15 cellular contexts compared by ENCODE assay signal in the genomic region with DNA sequence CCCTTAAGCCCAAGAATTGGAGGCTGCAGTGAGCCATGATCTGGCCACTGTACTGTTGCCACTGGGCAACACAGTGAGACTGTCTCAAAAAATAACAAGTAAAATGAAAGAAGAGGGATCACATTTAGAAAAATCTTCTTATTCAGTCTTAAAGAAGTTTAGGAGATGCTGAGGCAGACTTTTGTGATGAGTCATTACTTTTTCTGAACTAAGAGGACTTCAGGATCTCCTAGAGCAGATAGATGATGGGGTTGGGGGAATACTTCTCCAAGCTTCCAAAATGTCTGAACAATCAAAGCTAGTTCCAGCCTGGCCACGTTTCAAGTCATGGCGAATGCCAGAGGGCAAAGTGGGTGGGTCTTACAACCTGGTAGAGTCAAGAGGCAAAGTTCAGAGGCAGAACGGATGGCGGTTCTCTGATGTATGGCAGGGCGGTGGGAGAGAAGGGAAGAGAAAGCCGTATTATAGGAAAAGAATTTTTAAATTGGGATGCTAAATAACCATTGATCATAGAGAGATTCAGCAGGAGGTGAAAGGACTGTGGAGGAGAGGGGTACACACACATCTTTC. TPM values are rescaled to one million over a fixed set of nuclear protein-coding genes. Genes with fewer than 3 reads are reported as not detected.
A peak's percentile ranks its signal among the peaks of the same experiment; 100 is the strongest.
DNase-seq lines count a peak whose midpoint lies in the region; ATAC-seq, FAIRE-seq and TF ChIP-seq lines count a peak whose summit lies in the region.
"Had no signal": no experiment of that assay in that cellular context is flagged by ENCODE, and none has a peak within 500 bp of the region (broad histone marks: within the 10 kb centered on the region; RNA-seq: fewer than 3 reads in every experiment).

No MANE protein-coding gene starts in this region.

- TF ChIP-seq POLR2A in A549 (IDR thresholded peaks at IDR 0.05; ENCODE audit: low read length) = no peak

- peaks cover 18% of the 10 kb centered on the region for H3K4me1 Mint-ChIP-seq in GM23338
- peaks cover 20 to 36% (median 32%) of the 10 kb centered on the region in 7 donors for H3K4me1 Mint-ChIP-seq in naive thymus-derived CD4-positive, alpha-beta T cell

- POLR2A ChIA-PET in A549 (lab: Yijun Ruan, JAX) = interaction anchor here (0.9 kb wide), 1 partner anchor 11 kb away, joined by 6 read pairs; a partner anchor contains a TSS
- POLR2A ChIA-PET in naive thymus-derived CD4-positive, alpha-beta T cell (lab: Charles Lee) = interaction anchor here (0.6 to 2.1 kb wide), 5 partner anchors 10 to 393 kb away, joined by 3 to 19 read pairs (median 3); a partner anchor contains a TSS

- H3K27me3 Mint-ChIP-seq in GM23338 (ENCODE audit: insufficient read depth, low read depth, poor library complexity) = peaks cover 19% of the 10 kb centered on the region
- H3K27me3 Mint-ChIP-seq in naive thymus-derived CD4-positive, alpha-beta T cell = peaks cover 0 to 13% (median 0%) of the 10 kb centered on the region in 5 donors
- H3K27me3 Mint-ChIP-seq: stimulated activated memory B cell treated with anti-CD40 and anti-IgM and Interleukin-4, amounts not matched to agents 10 μg/mL and 1 μg/mL and 100 μg/mL, for 72 hours had no signal

- peak overlapping the region; percentile 91 for H3K4me3 Mint-ChIP-seq in GM23338
- peak overlapping the region in 9 of 10 donors; percentile 10 to 98 (median 75) for H3K4me3 Mint-ChIP-seq in naive thymus-derived CD4-positive, alpha-beta T cell
- H3K4me3 Mint-ChIP-seq: stimulated activated memory B cell treated with anti-CD40 and anti-IgM and Interleukin-4, amounts not matched to agents 10 μg/mL and 1 μg/mL and 100 μg/mL, for 72 hours had no signal

- H3K36me3 Mint-ChIP-seq in GM23338 (ENCODE audit: low read depth) = peaks cover 14% of the 10 kb centered on the region
- H3K36me3 Mint-ChIP-seq in naive thymus-derived CD4-positive, alpha-beta T cell = peaks cover 0 to 9% (median 8%) of the 10 kb centered on the region in 5 donors

- peaks cover 13% of the 10 kb centered on the region for H3K27me3 ChIP-seq in GM23338 (ENCODE audit: insufficient read depth)
- no peaks in the 10 kb centered on the region for H3K27me3 ChIP-seq in naive thymus-derived CD4-positive, alpha-beta T cell (ENCODE audit: control insufficient read depth in 2 of 2, insufficient read depth in 2 of 2, low read length in 2 of 2)
- no peaks in the 10 kb centered on the region for H3K27me3 ChIP-seq in effector memory CD4-positive, alpha-beta T cell (replicated peaks; ENCODE audit: control insufficient read depth, insufficient read depth, low read length, poor library complexity, severe bottlenecking)

- H3K4me3 ChIP-seq in A549 (no peak overlapping the region), GM23338 (no peak overlapping the region)
- no peak overlapping the region for H3K4me3 ChIP-seq in naive thymus-derived CD4-positive, alpha-beta T cell (ENCODE audit: low read length)
- no peak overlapping the region for H3K4me3 ChIP-seq in effector memory CD4-positive, alpha-beta T cell (ENCODE audit: insufficient read depth, low read depth, low read length, poor library complexity, severe bottlenecking)

- H3K4me2 ChIP-seq in A549 = peak overlapping the region; percentile 95
- 0 out of 2 replicates have a peak overlapping the region, but pooled peaks have one; percentile 85 for H3K4me2 ChIP-seq in GM23338

- DNase-seq in A549 (ENCODE audit: low read depth in 1 of 2, low spot score in 1 of 2) (no peak), GM23338 (ENCODE audit: low spot score) (peak; percentile 7), caudate nucleus (lab: John Stamatoyannopoulos, UW) (no peak), NCI-H2196 (lab: John Stamatoyannopoulos, UW; ENCODE audit: unreplicated experiment) (no peak), SW480 (ENCODE audit: low spot score) (no peak)
- DNase-seq in naive thymus-derived CD4-positive, alpha-beta T cell = no peak
- DNase-seq in stimulated activated CD4-positive, alpha-beta T cell treated with anti-CD3 and anti-CD28 coated beads, Interleukin-4, amount 100 ng/mL, for 1 hour = no peak
- no peak for DNase-seq in effector memory CD4-positive, alpha-beta T cell
- DNase-seq: cerebellar nuclear complex, NCI-H226 had no signal

- WGBS in A549 (ENCODE audit: missing lambda C conversion rate) = 72% methylated on average over 6 of the region's 6 CpGs

- H3K27ac ChIP-seq in A549 (peak overlapping the region in 1 of 2 experiments; percentile 78; a peak in 1 of 6 replicates), GM23338 (ENCODE audit: low read depth) (peak overlapping the region; percentile 30; the same call in 1 of the 2 replicates), caudate nucleus (ENCODE audit: low read depth, low read length) (peak overlapping the region; percentile 97)
- H3K27ac ChIP-seq in naive thymus-derived CD4-positive, alpha-beta T cell (ENCODE audit: low read depth, low read length) = no peak overlapping the region
- H3K27ac ChIP-seq in effector memory CD4-positive, alpha-beta T cell (ENCODE audit: insufficient read depth, low read length, poor library complexity, severe bottlenecking) = no peak overlapping the region
- H3K27ac ChIP-seq: neutrophil had no signal

- H3K79me2 ChIP-seq in GM23338 (replicated peaks; ENCODE audit: insufficient read depth) = no peaks in the 10 kb centered on the region

- H4K20me1 ChIP-seq in GM23338 (replicated peaks; ENCODE audit: insufficient read depth) = no peaks in the 10 kb centered on the region

- H2AFZ ChIP-seq in GM23338 = no peak overlapping the region

- FAIRE-seq in A549 (lab: Jason Lieb, UNC) = no peak
- FAIRE-seq: keratinocyte had no signal

- intact Hi-C loops in naive thymus-derived CD4-positive, alpha-beta T cell (cut with micrococcal nuclease) = loop anchor here in 1 of 2 donors (5.0 kb wide), 1 partner anchor 318 kb away; no protein-coding TSS in a partner anchor

- H3K36me3 ChIP-seq in GM23338 (ENCODE audit: insufficient read depth) = no peaks in the 10 kb centered on the region
- no peaks in the 10 kb centered on the region for H3K36me3 ChIP-seq in naive thymus-derived CD4-positive, alpha-beta T cell (ENCODE audit: control insufficient read depth in 2 of 3, insufficient read depth in 3 of 3, low read length in 3 of 3)
- peaks cover 3% of the 10 kb centered on the region for H3K36me3 ChIP-seq in effector memory CD4-positive, alpha-beta T cell (ENCODE audit: control insufficient read depth, insufficient read depth, low read length)
- H3K36me3 ChIP-seq: neutrophil had no signal

- TF ChIP-seq CTCF in A549 (IDR thresholded peaks at IDR 0.05) = no peak
- no peak for TF ChIP-seq CTCF in GM23338 (conservative IDR thresholded peaks at IDR 0.05; ENCODE audit: low read depth in 2 of 2)

- no peak for TF ChIP-seq RAD21 in A549 (conservative IDR thresholded peaks at IDR 0.05 in 1 of 2, IDR thresholded peaks at IDR 0.05 in 1 of 2)

- H3K9me3 Mint-ChIP-seq in GM23338 = no peaks in the 10 kb centered on the region
- peaks cover 0 to 4% (median 0%) of the 10 kb centered on the region in 11 donors for H3K9me3 Mint-ChIP-seq in naive thymus-derived CD4-positive, alpha-beta T cell
- H3K9me3 Mint-ChIP-seq: stimulated activated memory B cell treated with anti-CD40 and anti-IgM and Interleukin-4, amounts not matched to agents 10 μg/mL and 1 μg/mL and 100 μg/mL, for 72 hours had no signal

- no peak for TF ChIP-seq EP300 in A549 (IDR thresholded peaks at IDR 0.05)

- no peaks in the 10 kb centered on the region for H3K9me2 ChIP-seq in GM23338 (ENCODE audit: insufficient read depth)

- H3K27ac Mint-ChIP-seq in GM23338 = no peak overlapping the region
- H3K27ac Mint-ChIP-seq in naive thymus-derived CD4-positive, alpha-beta T cell = peak overlapping the region in 4 of 9 donors; percentile 1 to 93 (median 24)
- H3K27ac Mint-ChIP-seq: CD14-positive monocyte; stimulated activated memory B cell treated with anti-CD40 and anti-IgM and Interleukin-4, amounts not matched to agents 10 μg/mL and 1 μg/mL and 100 μg/mL, for 72 hours had no signal

- peaks cover 3% of the 10 kb centered on the region; the same call in 1 of the 2 replicates for H3F3A ChIP-seq in GM23338 (replicated peaks; ENCODE audit: low read depth)

- H3K9me3 ChIP-seq in A549 = no peaks in the 10 kb centered on the region; the same call in 2 of the 3 replicates
- H3K9me3 ChIP-seq in naive thymus-derived CD4-positive, alpha-beta T cell (ENCODE audit: control insufficient read depth in 2 of 3, low read length in 3 of 3) = no peaks in the 10 kb centered on the region
- H3K9me3 ChIP-seq in effector memory CD4-positive, alpha-beta T cell (ENCODE audit: control insufficient read depth, low read length) = no peaks in the 10 kb centered on the region
- H3K9me3 ChIP-seq: neutrophil had no signal

- CTCF ChIA-PET in A549 (lab: Yijun Ruan, JAX) = interaction anchor here (0.6 to 13.0 kb wide), 7 partner anchors 9 to 476 kb away, joined by 3 to 172 read pairs (median 6); a partner anchor contains a TSS
- CTCF ChIA-PET in naive thymus-derived CD4-positive, alpha-beta T cell (lab: Charles Lee) = interaction anchor here (0.7 kb wide), 1 partner anchor 856 kb away, joined by 4 read pairs; no protein-coding TSS in a partner anchor

- ATAC-seq in A549 (no peak), GM23338 (no peak)
- no peak for ATAC-seq in naive thymus-derived CD4-positive, alpha-beta T cell
- ATAC-seq: stimulated activated memory B cell treated with anti-CD40 and anti-IgM and Interleukin-4, amounts not matched to agents 10 μg/mL and 1 μg/mL and 100 μg/mL, for 72 hours had no signal

- peaks cover 13% of the 10 kb centered on the region; the same call in 2 of the 3 replicates for H3K4me1 ChIP-seq in A549
- H3K4me1 ChIP-seq in GM23338 (ENCODE audit: insufficient read depth) = peaks cover 15% of the 10 kb centered on the region
- H3K4me1 ChIP-seq in naive thymus-derived CD4-positive, alpha-beta T cell (ENCODE audit: control insufficient read depth in 2 of 2, insufficient read depth in 2 of 2, low read length in 2 of 2) = peaks cover 11 to 23% of the 10 kb centered on the region in 2 donors
- no peaks in the 10 kb centered on the region for H3K4me1 ChIP-seq in effector memory CD4-positive, alpha-beta T cell (ENCODE audit: control insufficient read depth, insufficient read depth, low read length, poor library complexity, severe bottlenecking)

RNA-seq across cellular contexts. Expression of a gene that starts 2.1 kb away (rescaled TPM):
- polyA plus RNA-seq in A549 (2011; rRNA removed) (1.3 and 1.4 TPM in 2 replicates), A549 (2017; fragmentation: RNase III; extraction: RNeasy Plus Mini Kit Qiagen cat#74134 plus additional on column Dnase treatment) (0.28 to 0.59 TPM (median 0.48 TPM) in 3 replicates), GM23338 (2016; fragmentation: Nextera tagmentation; extraction: Ambion mirVana) (16.4 and 16.6 TPM in 2 replicates)
- 0.49 and 0.66 TPM in 2 replicates for polyA plus RNA-seq in A549 (2012; cell fraction: cytosol; rRNA removed)
- polyA plus RNA-seq in A549 (2012; cell fraction: nucleus; rRNA removed) = 0.85 and 2.1 TPM in 2 replicates
- polyA minus RNA-seq in A549 (2011; rRNA and poly(A)+ RNA removed) = 1.4 and 1.8 TPM in 2 replicates
- total RNA-seq in GM23338 (2014; rRNA removed; shearing (Covaris generic)) = 6.6 and 9.3 TPM in 2 replicates
- total RNA-seq in naive thymus-derived CD4-positive, alpha-beta T cell = 1 to 10 TPM; 1.4 to 2.6 (median 2.4) TPM
- polyA plus RNA-seq in naive thymus-derived CD4-positive, alpha-beta T cell = 1 to 10 TPM in 1 of 2 donors, under 1 TPM in 1; 0.87 to 2.0 TPM
- polyA plus RNA-seq: CD14-positive monocyte had no signal

RNA-seq across cellular contexts. Expression of a gene that starts 7.6 kb away (rescaled TPM):
- polyA plus RNA-seq in A549 (2011; rRNA removed) = 0.16 and 0.19 TPM in 2 replicates
- polyA plus RNA-seq in A549 (2012; cell fraction: cytosol; rRNA removed) = 0.11 and 0.14 TPM in 2 replicates
- 0.06 and 0.10 TPM in 2 replicates for polyA plus RNA-seq in A549 (2012; cell fraction: nucleus; rRNA removed)
- polyA plus RNA-seq in A549 (2017; fragmentation: RNase III; extraction: RNeasy Plus Mini Kit Qiagen cat#74134 plus additional on column Dnase treatment) = 0.12 to 0.21 TPM (median 0.12 TPM) in 3 replicates
- not detected in 2 replicates for polyA minus RNA-seq in A549 (2011; rRNA and poly(A)+ RNA removed)
- 6.6 and 18.5 TPM in 2 replicates for total RNA-seq in GM23338 (2014; rRNA removed; shearing (Covaris generic))
- polyA plus RNA-seq in GM23338 (2016; fragmentation: Nextera tagmentation; extraction: Ambion mirVana) = 35.5 and 39.4 TPM in 2 replicates
- 1 to 10 TPM; 1.5 to 7.8 (median 4.3) TPM for total RNA-seq in naive thymus-derived CD4-positive, alpha-beta T cell
- polyA plus RNA-seq in naive thymus-derived CD4-positive, alpha-beta T cell = 1 to 10 TPM; 2.7 to 5.6 TPM

RNA-seq across cellular contexts. Expression of a gene that starts 11.4 kb away (rescaled TPM):
- polyA plus RNA-seq in A549 (2011; rRNA removed) (118 and 119 TPM in 2 replicates), A549 (2017; fragmentation: RNase III; extraction: RNeasy Plus Mini Kit Qiagen cat#74134 plus additional on column Dnase treatment) (99.4 to 111 TPM (median 109 TPM) in 3 replicates), GM23338 (2016; fragmentation: Nextera tagmentation; extraction: Ambion mirVana) (16.5 and 17.7 TPM in 2 replicates)
- 113 and 155 TPM in 2 replicates for polyA plus RNA-seq in A549 (2012; cell fraction: cytosol; rRNA removed)
- 79.0 and 114 TPM in 2 replicates for polyA plus RNA-seq in A549 (2012; cell fraction: nucleus; rRNA removed)
- polyA minus RNA-seq in A549 (2011; rRNA and poly(A)+ RNA removed) = 121 and 133 TPM in 2 replicates
- 82.7 and 85.3 TPM in 2 replicates for total RNA-seq in GM23338 (2014; rRNA removed; shearing (Covaris generic))
- 100 to 1,000 TPM; 112 to 143 (median 127) TPM for total RNA-seq in naive thymus-derived CD4-positive, alpha-beta T cell
- polyA plus RNA-seq in naive thymus-derived CD4-positive, alpha-beta T cell = 10 to 100 TPM; 70.7 to 81.4 TPM

RNA-seq across cellular contexts. Expression of a gene that starts 13.4 kb away (rescaled TPM):
- polyA plus RNA-seq in A549 (2011; rRNA removed) = 72.6 and 95.7 TPM in 2 replicates
- 78.0 and 87.7 TPM in 2 replicates for polyA plus RNA-seq in A549 (2012; cell fraction: cytosol; rRNA removed)
- polyA plus RNA-seq in A549 (2012; cell fraction: nucleus; rRNA removed) = 44.1 and 76.7 TPM in 2 replicates
- polyA plus RNA-seq in A549 (2017; fragmentation: RNase III; extraction: RNeasy Plus Mini Kit Qiagen cat#74134 plus additional on column Dnase treatment) = 113 to 114 TPM (median 113 TPM) in 3 replicates
- polyA minus RNA-seq in A549 (2011; rRNA and poly(A)+ RNA removed) = 25.5 and 25.9 TPM in 2 replicates
- 51.2 and 51.7 TPM in 2 replicates for total RNA-seq in GM23338 (2014; rRNA removed; shearing (Covaris generic))
- 313 and 335 TPM in 2 replicates for polyA plus RNA-seq in GM23338 (2016; fragmentation: Nextera tagmentation; extraction: Ambion mirVana)
- total RNA-seq in naive thymus-derived CD4-positive, alpha-beta T cell = 10 to 100 TPM; 47.9 to 72.8 (median 67.5) TPM
- 10 to 100 TPM; 61.7 to 92.9 TPM for polyA plus RNA-seq in naive thymus-derived CD4-positive, alpha-beta T cell

RNA-seq across cellular contexts. Expression of a gene that starts 22.6 kb away (rescaled TPM):
- polyA plus RNA-seq in A549 (2011; rRNA removed) (not detected in 2 replicates), A549 (2017; fragmentation: RNase III; extraction: RNeasy Plus Mini Kit Qiagen cat#74134 plus additional on column Dnase treatment) (not detected in 3 replicates), GM23338 (2016; fragmentation: Nextera tagmentation; extraction: Ambion mirVana) (47.4 and 50.2 TPM in 2 replicates)
- polyA plus RNA-seq in A549 (2012; cell fraction: cytosol; rRNA removed) = not detected in 2 replicates
- not detected in 2 replicates for polyA plus RNA-seq in A549 (2012; cell fraction: nucleus; rRNA removed)
- not detected in 2 replicates for polyA minus RNA-seq in A549 (2011; rRNA and poly(A)+ RNA removed)
- total RNA-seq in GM23338 (2014; rRNA removed; shearing (Covaris generic)) = 41.3 and 42.9 TPM in 2 replicates
- not detected for total RNA-seq in naive thymus-derived CD4-positive, alpha-beta T cell
- polyA plus RNA-seq in naive thymus-derived CD4-positive, alpha-beta T cell = 1 to 10 TPM in 1 of 2 donors, under 1 TPM in 1; 0.35 to 1.7 TPM
- total RNA-seq: M059J had no signal
- polyA plus RNA-seq: CD14-positive monocyte had no signal

Comparison
In these comparisons a context has a peak if more than half of its experiments do, and no peak if none do; other contexts are left out.
1. H3K27ac ChIP-seq: peak in GM23338 (single experiment) and caudate nucleus (single experiment); none in naive thymus-derived CD4-positive, alpha-beta T cell (single experiment) and effector memory CD4-positive, alpha-beta T cell (single experiment).